ENCODE assay signal across 8 cellular contexts in the genomic region with DNA sequence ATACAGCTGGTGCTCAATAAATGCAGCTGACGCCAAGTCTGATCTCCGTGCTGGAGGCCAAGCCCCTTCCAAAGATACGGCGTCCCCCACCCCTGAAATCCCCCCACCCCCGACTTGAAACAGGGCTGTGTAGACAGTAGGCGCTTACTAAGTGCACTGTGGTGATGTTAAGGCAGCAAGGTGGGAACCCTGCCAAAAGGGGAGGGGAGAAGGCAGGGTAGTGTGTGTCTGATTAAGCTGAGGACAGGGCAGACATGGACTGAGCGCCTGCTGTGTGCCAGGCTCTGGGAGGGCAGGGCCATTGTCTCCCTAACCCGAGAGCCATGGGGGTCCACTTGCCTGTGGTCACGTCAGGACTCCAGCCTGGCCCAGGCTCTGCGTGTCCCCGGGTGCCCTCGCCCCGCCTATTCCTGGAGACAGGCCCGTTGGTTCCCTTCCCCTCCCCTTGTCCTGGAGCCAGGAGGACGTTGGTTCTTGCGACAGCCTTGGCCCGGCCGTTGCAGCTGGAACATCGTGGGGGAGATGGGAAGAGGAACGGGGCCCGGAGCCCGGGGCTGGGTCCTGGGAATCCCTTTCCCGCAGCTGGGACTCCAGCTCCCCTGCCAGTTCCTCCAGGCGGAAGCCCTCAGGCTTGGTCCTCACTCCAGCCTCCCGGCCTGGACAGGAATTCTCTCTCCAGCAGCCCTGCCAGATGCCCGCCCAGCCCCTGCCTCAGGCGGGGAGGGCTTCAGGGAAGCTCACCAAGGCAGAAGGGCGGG. TPM values are rescaled to one million over a fixed set of nuclear protein-coding genes. Genes with fewer than 3 reads are reported as not detected.
DNase-seq lines count a peak whose midpoint lies in the region; TF ChIP-seq lines count a peak whose summit lies in the region.

No MANE protein-coding gene starts in this region.

- H3K27me3 Mint-ChIP-seq in activated T-helper 2 cell treated with anti-CD3 and anti-CD28 coated beads, Interferon-gamma antibody, Interleukin-2, Interleukin-4, amounts not matched to agents 10 μg/mL and 5 μg/mL and 100 μg/mL, durations not matched to agents 14 hours and 24 hours and 36 hours (ENCODE audit: low read depth) = peaks cover 6% of the 10 kb centered on the region

- no peaks in the 10 kb centered on the region for H3K79me2 ChIP-seq in SK-N-SH (ENCODE audit: insufficient read depth)

- no peak for TF ChIP-seq POLR2A in sigmoid colon (IDR thresholded peaks at IDR 0.05)

- POLR2A ChIA-PET in SK-N-SH (lab: Yijun Ruan, JAX) = interaction anchor here (0.9 kb wide), 1 partner anchor 54 kb away, joined by 3 read pairs; no protein-coding TSS in a partner anchor

- no peaks in the 10 kb centered on the region for H3K9me2 ChIP-seq in SK-N-SH

- no peaks in the 10 kb centered on the region for H4K20me1 ChIP-seq in SK-N-SH (ENCODE audit: insufficient read depth)

- no peak overlapping the region for H2AFZ ChIP-seq in SK-N-SH (ENCODE audit: low read depth)

- no peaks in the 10 kb centered on the region for H3K36me3 ChIP-seq in SK-N-SH (replicated peaks in 1 of 2; ENCODE audit: control insufficient read depth in 1 of 2, insufficient read depth in 2 of 2, low read length in 1 of 2)
- no peaks in the 10 kb centered on the region for H3K36me3 ChIP-seq in sigmoid colon

- TF ChIP-seq EP300 in SK-N-SH (IDR thresholded peaks at IDR 0.05; ENCODE audit: borderline replicate concordance in 1 of 2, low read depth in 1 of 2, low read length in 1 of 2) (0 out of 4 replicates have a peak, but pooled peaks of 1 of the 2 experiments have one; percentile 14), sigmoid colon (IDR thresholded peaks at IDR 0.05) (peak in 3 of 4 donors; percentile 62 to 80 (median 69))

- H3K27ac ChIP-seq in SK-N-SH (ENCODE audit: low read depth in 2 of 2, low read length in 1 of 2) (no peak overlapping the region), sigmoid colon (peak overlapping the region; percentile 77 to 83 (median 79))

- no peaks in the 10 kb centered on the region for H3K4me1 Mint-ChIP-seq in activated T-helper 2 cell treated with anti-CD3 and anti-CD28 coated beads, Interferon-gamma antibody, Interleukin-2, Interleukin-4, amounts not matched to agents 10 μg/mL and 5 μg/mL and 100 μg/mL, durations not matched to agents 14 hours and 24 hours and 36 hours (ENCODE audit: low read depth)

- H3K4me2 ChIP-seq in SK-N-SH = peak overlapping the region; percentile 44; the same call in 1 of the 2 replicates

- CTCF ChIA-PET in SK-N-SH (lab: Yijun Ruan, JAX) = interaction anchor here (0.9 to 1.9 kb wide), 8 partner anchors 10 to 71 kb away, joined by 3 to 8 read pairs (median 4); a partner anchor contains a TSS

- H3K9me3 Mint-ChIP-seq in activated T-helper 2 cell treated with anti-CD3 and anti-CD28 coated beads, Interferon-gamma antibody, Interleukin-2, Interleukin-4, amounts not matched to agents 10 μg/mL and 5 μg/mL and 100 μg/mL, durations not matched to agents 14 hours and 24 hours and 36 hours = no peaks in the 10 kb centered on the region

- H3K27ac Mint-ChIP-seq in activated T-helper 2 cell treated with anti-CD3 and anti-CD28 coated beads, Interferon-gamma antibody, Interleukin-2, Interleukin-4, amounts not matched to agents 10 μg/mL and 5 μg/mL and 100 μg/mL, durations not matched to agents 14 hours and 24 hours and 36 hours = no peak overlapping the region

- H3K4me1 ChIP-seq in SK-N-SH (ENCODE audit: control insufficient read depth in 1 of 2, insufficient read depth in 2 of 2, low read depth in 1 of 2, low read length in 1 of 2) = peaks cover 0 to 8% of the 10 kb centered on the region in 2 experiments; a peak in 1 of 4 replicates
- H3K4me1 ChIP-seq in sigmoid colon = peaks cover 0 to 45% (median 32%) of the 10 kb centered on the region in 4 donors

- TF ChIP-seq RAD21 in SK-N-SH (IDR thresholded peaks at IDR 0.05; ENCODE audit: low read length) = no peak

- H3F3A ChIP-seq in SK-N-SH (replicated peaks; ENCODE audit: insufficient read depth) = peaks cover 13% of the 10 kb centered on the region

- H3K9me3 ChIP-seq in SK-N-SH (no peaks in the 10 kb centered on the region), sigmoid colon (no peaks in the 10 kb centered on the region)

- no peak overlapping the region for H3K4me3 Mint-ChIP-seq in activated T-helper 2 cell treated with anti-CD3 and anti-CD28 coated beads, Interferon-gamma antibody, Interleukin-2, Interleukin-4, amounts not matched to agents 10 μg/mL and 5 μg/mL and 100 μg/mL, durations not matched to agents 14 hours and 24 hours and 36 hours (ENCODE audit: low read depth)

- 13% methylated on average over 18 of the region's 28 CpGs for WGBS in SK-N-SH (ENCODE audit: low lambda C conversion rate)
- 14 to 26% methylated on average over 28 of the region's 28 CpGs for WGBS in sigmoid colon, 2 donors

- no peaks in the 10 kb centered on the region for H3K36me3 Mint-ChIP-seq in activated T-helper 2 cell treated with anti-CD3 and anti-CD28 coated beads, Interferon-gamma antibody, Interleukin-2, Interleukin-4, amounts not matched to agents 10 μg/mL and 5 μg/mL and 100 μg/mL, durations not matched to agents 14 hours and 24 hours and 36 hours (ENCODE audit: low read depth)

- TF ChIP-seq CTCF in SK-N-SH (IDR thresholded peaks at IDR 0.05) (no peak), sigmoid colon (IDR thresholded peaks at IDR 0.05) (no peak)

- peaks cover 71% of the 10 kb centered on the region for H3K27me3 ChIP-seq in SK-N-SH (ENCODE audit: insufficient read depth)
- peaks cover 15 to 69% (median 42%) of the 10 kb centered on the region in 3 donors for H3K27me3 ChIP-seq in sigmoid colon

- no peak overlapping the region for H3K4me3 ChIP-seq in SK-N-SH (ENCODE audit: low read depth in 2 of 2, low read length in 1 of 2)
- peak overlapping the region in 3 of 4 donors; percentile 3 to 30 (median 16) for H3K4me3 ChIP-seq in sigmoid colon

- DNase-seq in SIG-M5 treated with dmso at 0.1 percent for 504 hours (lab: John Stamatoyannopoulos, UW; ENCODE audit: unreplicated experiment) = peak; percentile 87
- DNase-seq in SIG-M5 (lab: John Stamatoyannopoulos, UW) = no peak
- DNase-seq in SK-N-SH = peak; percentile 80
- peak; percentile 47 for DNase-seq in globus pallidus (ENCODE audit: low spot score)
- peak; percentile 98 for DNase-seq in sigmoid colon
- DNase-seq in stimulated activated CD8-positive, alpha-beta memory T cell treated with anti-CD3 and anti-CD28 coated beads, Interleukin-4, amount 100 ng/mL, for 48 hours = no peak
- DNase-seq in activated T-helper 2 cell treated with anti-CD3 and anti-CD28 coated beads, Interferon-gamma antibody, Interleukin-2, Interleukin-4, amounts not matched to agents 10 μg/mL and 5 μg/mL and 100 μg/mL, durations not matched to agents 14 hours and 24 hours and 36 hours (ENCODE audit: low spot score) = no peak
- DNase-seq in stimulated activated CD4-positive, alpha-beta T cell treated with anti-CD3 and anti-CD28 coated beads, Interleukin-1b, Interleukin-23, amount 100 ng/mL, for 48 hours = no peak

- no peak overlapping the region for H3K9ac ChIP-seq in SK-N-SH

- intact Hi-C loops in sigmoid colon (cut with DNase I) = loop anchor here (5.0 kb wide), 1 partner anchor 53 kb away; a partner anchor contains a TSS
- intact Hi-C loops in activated T-helper 2 cell treated with anti-CD3 and anti-CD28 coated beads, Interferon-gamma antibody, Interleukin-2, Interleukin-4, amounts not matched to agents 10 μg/mL and 5 μg/mL and 100 μg/mL, durations not matched to agents 14 hours and 24 hours and 36 hours (cut with micrococcal nuclease) = no loop called here

TF ChIP-seq in SK-N-SH, 30 proteins besides CTCF, POLR2A, EP300 and RAD21 (continues in another document):
- peak; percentile 19; the same call in 1 of the 2 replicates for TF ChIP-seq TCF12 (IDR thresholded peaks at IDR 0.05)

RNA-seq across cellular contexts. Expression of a gene that starts 1.7 kb away (rescaled TPM):
- polyA plus RNA-seq in SK-N-SH (2012; rRNA removed) (not detected in 2 replicates), sigmoid colon (under 1 TPM in 1 of 3 donors, not detected in 2; 0.64 TPM)
- not detected in 2 replicates for polyA plus RNA-seq in SK-N-SH (2012; cell fraction: cytosol; rRNA removed)
- 0.11 and 0.14 TPM in 2 replicates for polyA plus RNA-seq in SK-N-SH (2012; cell fraction: nucleus; rRNA removed)
- total RNA-seq in sigmoid colon = 1 to 10 TPM in 3 of 4 donors, not detected in 1; 1.4 to 3.6 (median 2.3) TPM
- total RNA-seq in activated T-helper 2 cell treated with anti-CD3 and anti-CD28 coated beads, Interferon-gamma antibody, Interleukin-2, Interleukin-4, amounts not matched to agents 10 μg/mL and 5 μg/mL and 100 μg/mL, durations not matched to agents 14 hours and 24 hours and 36 hours = not detected in 2 replicates

RNA-seq across cellular contexts. Expression of a gene that starts 9.1 kb away (rescaled TPM):
- polyA plus RNA-seq in SK-N-SH (2012; rRNA removed) (2.5 and 3.2 TPM in 2 replicates), sigmoid colon (100 to 1,000 TPM in 2 of 3 donors, 10 to 100 TPM in 1; 29.1 to 329 (median 101) TPM)
- polyA plus RNA-seq in SK-N-SH (2012; cell fraction: cytosol; rRNA removed) = 1.8 and 2.4 TPM in 2 replicates
- polyA plus RNA-seq in SK-N-SH (2012; cell fraction: nucleus; rRNA removed) = 1.7 and 3.8 TPM in 2 replicates
- total RNA-seq in sigmoid colon = 100 to 1,000 TPM; 131 to 830 (median 457) TPM
- total RNA-seq in activated T-helper 2 cell treated with anti-CD3 and anti-CD28 coated beads, Interferon-gamma antibody, Interleukin-2, Interleukin-4, amounts not matched to agents 10 μg/mL and 5 μg/mL and 100 μg/mL, durations not matched to agents 14 hours and 24 hours and 36 hours = 0.94 and 1.8 TPM in 2 replicates

RNA-seq across cellular contexts. Expression of a gene that starts 9.6 kb away (rescaled TPM):
- polyA plus RNA-seq in SK-N-SH (2012; rRNA removed) (not detected in 2 replicates), sigmoid colon (not detected)
- polyA plus RNA-seq in SK-N-SH (2012; cell fraction: cytosol; rRNA removed) = not detected in 2 replicates
- polyA plus RNA-seq in SK-N-SH (2012; cell fraction: nucleus; rRNA removed) = not detected in 2 replicates
- total RNA-seq in sigmoid colon = not detected
- not detected in 2 replicates for total RNA-seq in activated T-helper 2 cell treated with anti-CD3 and anti-CD28 coated beads, Interferon-gamma antibody, Interleukin-2, Interleukin-4, amounts not matched to agents 10 μg/mL and 5 μg/mL and 100 μg/mL, durations not matched to agents 14 hours and 24 hours and 36 hours

RNA-seq across cellular contexts. Expression of a gene that starts 22.8 kb away (rescaled TPM):
- polyA plus RNA-seq in SK-N-SH (2012; rRNA removed) (0.15 TPM in 2 replicates), sigmoid colon (under 1 TPM in 1 of 3 donors, not detected in 2; 0.03 TPM)
- polyA plus RNA-seq in SK-N-SH (2012; cell fraction: cytosol; rRNA removed) = not detected in 2 replicates
- 2.3 and 2.4 TPM in 2 replicates for polyA plus RNA-seq in SK-N-SH (2012; cell fraction: nucleus; rRNA removed)
- total RNA-seq in sigmoid colon = 1 to 10 TPM in 1 of 4 donors, under 1 TPM in 1, not detected in 2; 0.36 to 1.1 TPM
- not detected in 2 replicates for total RNA-seq in activated T-helper 2 cell treated with anti-CD3 and anti-CD28 coated beads, Interferon-gamma antibody, Interleukin-2, Interleukin-4, amounts not matched to agents 10 μg/mL and 5 μg/mL and 100 μg/mL, durations not matched to agents 14 hours and 24 hours and 36 hours

RNA-seq across cellular contexts. Expression of a gene that starts 28.6 kb away (rescaled TPM):
- polyA plus RNA-seq in SK-N-SH (2012; rRNA removed) = 1.5 and 1.6 TPM in 2 replicates
- 0.59 and 1.2 TPM in 2 replicates for polyA plus RNA-seq in SK-N-SH (2012; cell fraction: cytosol; rRNA removed)
- 1.8 and 2.1 TPM in 2 replicates for polyA plus RNA-seq in SK-N-SH (2012; cell fraction: nucleus; rRNA removed)
- total RNA-seq in sigmoid colon = not detected
- under 1 TPM in 1 of 3 donors, not detected in 2; 0.07 TPM for polyA plus RNA-seq in sigmoid colon
- not detected in 2 replicates for total RNA-seq in activated T-helper 2 cell treated with anti-CD3 and anti-CD28 coated beads, Interferon-gamma antibody, Interleukin-2, Interleukin-4, amounts not matched to agents 10 μg/mL and 5 μg/mL and 100 μg/mL, durations not matched to agents 14 hours and 24 hours and 36 hours

Comparison
In these comparisons a context has a peak if more than half of its experiments do, and no peak if none do; other contexts are left out.
1. DNase-seq: peak in SIG-M5 treated with dmso at 0.1 percent for 504 hours (single experiment), SK-N-SH (single experiment), globus pallidus (single experiment) and sigmoid colon (single experiment); none in SIG-M5 (single experiment), stimulated activated CD8-positive, alpha-beta memory T cell treated with anti-CD3 and anti-CD28 coated beads, Interleukin-4, amount 100 ng/mL, for 48 hours (single experiment), activated T-helper 2 cell treated with anti-CD3 and anti-CD28 coated beads, Interferon-gamma antibody, Interleukin-2, Interleukin-4, amounts not matched to agents 10 μg/mL and 5 μg/mL and 100 μg/mL, durations not matched to agents 14 hours and 24 hours and 36 hours (single experiment) and stimulated activated CD4-positive, alpha-beta T cell treated with anti-CD3 and anti-CD28 coated beads, Interleukin-1b, Interleukin-23, amount 100 ng/mL, for 48 hours (single experiment).
2. H3K27ac ChIP-seq: peak in sigmoid colon (4 of 4); none in SK-N-SH (0 of 2).
3. H3K4me3 ChIP-seq: peak in sigmoid colon (3 of 4); none in SK-N-SH (0 of 2).
4. RNA of a gene that starts 9.1 kb away (total RNA-seq): 131 to 830 TPM in sigmoid colon; 0.94 to 1.8 TPM in activated T-helper 2 cell treated with anti-CD3 and anti-CD28 coated beads, Interferon-gamma antibody, Interleukin-2, Interleukin-4, amounts not matched to agents 10 μg/mL and 5 μg/mL and 100 μg/mL, durations not matched to agents 14 hours and 24 hours and 36 hours; every median in the first group is over 10 times any median in the second.